In genomic region chr5:76606665-76607064, GRCh38 we compare ENCODE assay signal across 20 cellular contexts. TPM values are rescaled to one million over a fixed set of nuclear protein-coding genes. Genes with fewer than 3 reads are reported as not detected.
DNase-seq lines count a peak whose midpoint lies in the region; ATAC-seq and TF ChIP-seq lines count a peak whose summit lies in the region.
"Had no signal": no experiment of that assay in that cellular context is flagged by ENCODE, and none has a peak within 500 bp of the region (broad histone marks: within the 10 kb centered on the region; RNA-seq: fewer than 3 reads in every experiment).

No MANE protein-coding gene starts in this region.

- TF ChIP-seq CTCF in neural progenitor cell (IDR thresholded peaks at IDR 0.05): no peak
- no peak for TF ChIP-seq CTCF in right lobe of liver (IDR thresholded peaks at IDR 0.05)

- ATAC-seq in GM18511 (IDR thresholded peaks at IDR 0.05; ENCODE audit: unreplicated experiment): peak; percentile 40
- ATAC-seq in HG02642 (IDR thresholded peaks at IDR 0.05; ENCODE audit: poor library complexity, unreplicated experiment): peak; percentile 38
- no peak for ATAC-seq in GM21381 (IDR thresholded peaks at IDR 0.05; ENCODE audit: unreplicated experiment)
- ATAC-seq in right lobe of liver: no peak
- ATAC-seq: body of pancreas; stimulated activated memory B cell treated with anti-CD40 and anti-IgM and Interleukin-4, amounts not matched to agents 10 μg/mL and 1 μg/mL and 100 μg/mL, for 72 hours had no signal

- no peak overlapping the region for H3K9ac ChIP-seq in neural progenitor cell

- H3K36me3 Mint-ChIP-seq in activated T-helper 1 cell treated with anti-CD3 and anti-CD28 coated beads, Interleukin-12 subunit alpha, Interleukin-12 subunit beta, Interleukin-2, Interleukin-4 antibody, amounts not matched to agents 30 ng/mL and 10 ng/mL and 1 ng/mL, durations not matched to agents 14 hours and 24 hours and 36 hours (ENCODE audit: low read depth): peaks cover 47% of the 10 kb centered on the region
- H3K36me3 Mint-ChIP-seq in neural progenitor cell: peaks cover 13% of the 10 kb centered on the region
- H3K36me3 Mint-ChIP-seq: stimulated activated memory B cell treated with anti-CD40 and anti-IgM and Interleukin-4, amounts not matched to agents 10 μg/mL and 1 μg/mL and 100 μg/mL, for 72 hours had no signal

- peaks cover 43% of the 10 kb centered on the region for H3K4me1 Mint-ChIP-seq in activated T-helper 1 cell treated with anti-CD3 and anti-CD28 coated beads, Interleukin-12 subunit alpha, Interleukin-12 subunit beta, Interleukin-2, Interleukin-4 antibody, amounts not matched to agents 30 ng/mL and 10 ng/mL and 1 ng/mL, durations not matched to agents 14 hours and 24 hours and 36 hours (ENCODE audit: low read depth)
- H3K4me1 Mint-ChIP-seq in neural progenitor cell: peaks cover 26% of the 10 kb centered on the region

- no peaks in the 10 kb centered on the region for H4K20me1 ChIP-seq in neural progenitor cell (ENCODE audit: low read depth)

- DNase-seq in activated T-helper 1 cell treated with anti-CD3 and anti-CD28 coated beads, Interleukin-12 subunit alpha, Interleukin-12 subunit beta, Interleukin-2, Interleukin-4 antibody, amounts not matched to agents 30 ng/mL and 10 ng/mL and 1 ng/mL, durations not matched to agents 14 hours and 24 hours and 36 hours (ENCODE audit: low spot score): no peak
- DNase-seq in neural progenitor cell (ENCODE audit: low spot score) (no peak), HK-2 (ENCODE audit: unreplicated experiment) (no peak), right lobe of liver (no peak)
- DNase-seq: activated naive CD4-positive, alpha-beta T cell treated with anti-CD3 and anti-CD28 coated beads, Interleukin-2, amount 50 U/mL, for 16 hours; body of pancreas; endodermal cell; H9; heart right ventricle; KG1; NCI-H1048; NCI-H2029 treated with DMSO at 0.1 percent for 48 hours; NCI-H446 treated with DMSO at 0.1 percent for 48 hours; occipital lobe; thyroid gland had no signal

- 78% methylated on average over 3 of the region's 3 CpGs for WGBS in right lobe of liver (ENCODE audit: insufficient coverage, low coverage, low lambda C conversion rate, missing lambda C conversion rate)

- peak overlapping the region; percentile 68 for H3K4me2 ChIP-seq in neural progenitor cell

- peak overlapping the region; percentile 69 for H3K27ac Mint-ChIP-seq in activated T-helper 1 cell treated with anti-CD3 and anti-CD28 coated beads, Interleukin-12 subunit alpha, Interleukin-12 subunit beta, Interleukin-2, Interleukin-4 antibody, amounts not matched to agents 30 ng/mL and 10 ng/mL and 1 ng/mL, durations not matched to agents 14 hours and 24 hours and 36 hours
- no peak overlapping the region for H3K27ac Mint-ChIP-seq in neural progenitor cell
- H3K27ac Mint-ChIP-seq: endodermal cell; stimulated activated memory B cell treated with anti-CD40 and anti-IgM and Interleukin-4, amounts not matched to agents 10 μg/mL and 1 μg/mL and 100 μg/mL, for 72 hours had no signal

- no peak for TF ChIP-seq POLR2A in right lobe of liver (IDR thresholded peaks at IDR 0.05)

- H3F3A ChIP-seq in neural progenitor cell (ENCODE audit: low read depth): no peaks in the 10 kb centered on the region

- H3K4me3 Mint-ChIP-seq in activated T-helper 1 cell treated with anti-CD3 and anti-CD28 coated beads, Interleukin-12 subunit alpha, Interleukin-12 subunit beta, Interleukin-2, Interleukin-4 antibody, amounts not matched to agents 30 ng/mL and 10 ng/mL and 1 ng/mL, durations not matched to agents 14 hours and 24 hours and 36 hours: no peak overlapping the region
- no peak overlapping the region for H3K4me3 Mint-ChIP-seq in neural progenitor cell
- H3K4me3 Mint-ChIP-seq: endodermal cell; H9; stimulated activated memory B cell treated with anti-CD40 and anti-IgM and Interleukin-4, amounts not matched to agents 10 μg/mL and 1 μg/mL and 100 μg/mL, for 72 hours had no signal

- H3K27me3 Mint-ChIP-seq in activated T-helper 1 cell treated with anti-CD3 and anti-CD28 coated beads, Interleukin-12 subunit alpha, Interleukin-12 subunit beta, Interleukin-2, Interleukin-4 antibody, amounts not matched to agents 30 ng/mL and 10 ng/mL and 1 ng/mL, durations not matched to agents 14 hours and 24 hours and 36 hours (ENCODE audit: insufficient read depth): no peaks in the 10 kb centered on the region
- H3K27me3 Mint-ChIP-seq in neural progenitor cell (ENCODE audit: insufficient read depth, low read depth): peaks cover 5% of the 10 kb centered on the region
- H3K27me3 Mint-ChIP-seq: stimulated activated memory B cell treated with anti-CD40 and anti-IgM and Interleukin-4, amounts not matched to agents 10 μg/mL and 1 μg/mL and 100 μg/mL, for 72 hours had no signal

- no peak overlapping the region for H3K27ac ChIP-seq in neural progenitor cell
- no peak overlapping the region for H3K27ac ChIP-seq in right lobe of liver
- H3K27ac ChIP-seq: body of pancreas, right atrium auricular region, thyroid gland had no signal

- no peaks in the 10 kb centered on the region for H3K79me2 ChIP-seq in neural progenitor cell (ENCODE audit: low read depth)

- no peaks in the 10 kb centered on the region for H3K9me3 Mint-ChIP-seq in activated T-helper 1 cell treated with anti-CD3 and anti-CD28 coated beads, Interleukin-12 subunit alpha, Interleukin-12 subunit beta, Interleukin-2, Interleukin-4 antibody, amounts not matched to agents 30 ng/mL and 10 ng/mL and 1 ng/mL, durations not matched to agents 14 hours and 24 hours and 36 hours
- no peaks in the 10 kb centered on the region for H3K9me3 Mint-ChIP-seq in neural progenitor cell
- H3K9me3 Mint-ChIP-seq: endodermal cell; H9; stimulated activated memory B cell treated with anti-CD40 and anti-IgM and Interleukin-4, amounts not matched to agents 10 μg/mL and 1 μg/mL and 100 μg/mL, for 72 hours had no signal

- H3K36me3 ChIP-seq in neural progenitor cell (no peaks in the 10 kb centered on the region), right lobe of liver (peaks cover 0 to 34% (median 13%) of the 10 kb centered on the region in 4 donors)
- H3K36me3 ChIP-seq: right atrium auricular region had no signal

- H3K4me1 ChIP-seq in neural progenitor cell (peaks cover 16% of the 10 kb centered on the region), right lobe of liver (no peaks in the 10 kb centered on the region)
- H3K4me1 ChIP-seq: body of pancreas, right atrium auricular region, thyroid gland had no signal

- H3K27me3 ChIP-seq in neural progenitor cell (no peaks in the 10 kb centered on the region), right lobe of liver (no peaks in the 10 kb centered on the region)
- H3K27me3 ChIP-seq: body of pancreas, right atrium auricular region, thyroid gland had no signal

- intact Hi-C loops in activated T-helper 1 cell treated with anti-CD3 and anti-CD28 coated beads, Interleukin-12 subunit alpha, Interleukin-12 subunit beta, Interleukin-2, Interleukin-4 antibody, amounts not matched to agents 30 ng/mL and 10 ng/mL and 1 ng/mL, durations not matched to agents 14 hours and 24 hours and 36 hours (cut with micrococcal nuclease): loop anchor here (10.0 kb wide), 1 partner anchor 428 kb away; the partner anchor contains the start of gene AGGF1
- intact Hi-C loops in right lobe of liver (cut with DNase I): no loop called here

- H3K4me3 ChIP-seq in neural progenitor cell (no peak overlapping the region), right lobe of liver (no peak overlapping the region)
- H3K4me3 ChIP-seq: body of pancreas, right atrium auricular region, thyroid gland had no signal

- H2AFZ ChIP-seq in neural progenitor cell (replicated peaks): no peak overlapping the region

- no peaks in the 10 kb centered on the region for H3K9me3 ChIP-seq in neural progenitor cell (ENCODE audit: low read depth)
- H3K9me3 ChIP-seq in right lobe of liver: no peaks in the 10 kb centered on the region
- H3K9me3 ChIP-seq: body of pancreas, heart right ventricle, right atrium auricular region, thyroid gland had no signal

RNA-seq across cellular contexts. Expression of gene F2RL2, which starts 16.5 kb away (rescaled TPM):
- not detected in 2 replicates for total RNA-seq in activated T-helper 1 cell treated with anti-CD3 and anti-CD28 coated beads, Interleukin-12 subunit alpha, Interleukin-12 subunit beta, Interleukin-2, Interleukin-4 antibody, amounts not matched to agents 30 ng/mL and 10 ng/mL and 1 ng/mL, durations not matched to agents 14 hours and 24 hours and 36 hours
- total RNA-seq in neural progenitor cell (ENCODE audit: low replicate concordance): 3.6 and 4.3 TPM in 2 replicates
- 1 to 10 TPM in 3 of 6 experiments, under 1 TPM in 2, not detected in 1; 0.09 to 2.1 (median 1.6) TPM for total RNA-seq in right lobe of liver
- total RNA-seq: H9 had no signal

Comparison
In these comparisons a context has a peak if more than half of its experiments do, and no peak if none do; other contexts are left out.
1. ATAC-seq: peak in GM18511 (single experiment) and HG02642 (single experiment); none in GM21381 (single experiment) and right lobe of liver (0 of 4).